Comparison of ENCODE assay signal across 28 cellular contexts in genomic region chr18:65081786-65082185, GRCh38.
"Had no signal": no experiment of that assay in that cellular context is flagged by ENCODE, and none has a peak within 500 bp of the region (broad histone marks: within the 10 kb centered on the region; RNA-seq: fewer than 3 reads in every experiment).

No MANE protein-coding gene starts in this region.

- H3K27me3 ChIP-seq: stomach, suprapubic skin, testis, thyroid gland, tibial artery, tibial nerve, transverse colon, upper lobe of left lung, upper lobe of right lung, uterus, vagina had no signal

- H3K27ac Mint-ChIP-seq: stimulated activated effector memory CD8-positive, alpha-beta T cell treated with anti-CD3 and anti-CD28 coated beads, Interleukin-12 subunit alpha, Interleukin-12 subunit beta, amount 100 ng/mL, for 72 hours; stimulated activated memory B cell treated with anti-CD40 and anti-IgM and Interleukin-4, amounts not matched to agents 10 μg/mL and 1 μg/mL and 100 μg/mL, for 72 hours; stimulated activated naive B cell treated with anti-CD40 and anti-IgM and Interleukin-4, amounts not matched to agents 10 μg/mL and 1 μg/mL and 100 μg/mL, for 72 hours; stimulated activated naive CD8-positive, alpha-beta T cell treated with anti-CD3 and anti-CD28 coated beads, Interleukin-15, amount 100 ng/mL, for 72 hours; stimulated activated naive CD8-positive, alpha-beta T cell treated with anti-CD3 and anti-CD28 coated beads, Interleukin-15, Interleukin-2, amounts not matched to agents 100 ng/mL and 50 ng/mL, for 24 hours; type B pancreatic cell had no signal

- H3K4me3 Mint-ChIP-seq: stimulated activated effector memory CD8-positive, alpha-beta T cell treated with anti-CD3 and anti-CD28 coated beads, Interleukin-12 subunit alpha, Interleukin-12 subunit beta, amount 100 ng/mL, for 72 hours; stimulated activated memory B cell treated with anti-CD40 and anti-IgM and Interleukin-4, amounts not matched to agents 10 μg/mL and 1 μg/mL and 100 μg/mL, for 72 hours; stimulated activated naive B cell treated with anti-CD40 and anti-IgM and Interleukin-4, amounts not matched to agents 10 μg/mL and 1 μg/mL and 100 μg/mL, for 72 hours; stimulated activated naive CD8-positive, alpha-beta T cell treated with anti-CD3 and anti-CD28 coated beads, Interleukin-15, amount 100 ng/mL, for 72 hours; stimulated activated naive CD8-positive, alpha-beta T cell treated with anti-CD3 and anti-CD28 coated beads, Interleukin-15, Interleukin-2, amounts not matched to agents 100 ng/mL and 50 ng/mL, for 24 hours; type B pancreatic cell had no signal

- H3K27ac ChIP-seq: stomach, suprapubic skin, testis, thoracic aorta, thyroid gland, tibial artery, tibial nerve, transverse colon, upper lobe of left lung, upper lobe of right lung, uterus, vagina had no signal

- H3K27me3 Mint-ChIP-seq: stimulated activated memory B cell treated with anti-CD40 and anti-IgM and Interleukin-4, amounts not matched to agents 10 μg/mL and 1 μg/mL and 100 μg/mL, for 72 hours; stimulated activated naive B cell treated with anti-CD40 and anti-IgM and Interleukin-4, amounts not matched to agents 10 μg/mL and 1 μg/mL and 100 μg/mL, for 72 hours; stimulated activated naive CD8-positive, alpha-beta T cell treated with anti-CD3 and anti-CD28 coated beads, Interleukin-15, amount 100 ng/mL, for 72 hours; stimulated activated naive CD8-positive, alpha-beta T cell treated with anti-CD3 and anti-CD28 coated beads, Interleukin-15, Interleukin-2, amounts not matched to agents 100 ng/mL and 50 ng/mL, for 24 hours; type B pancreatic cell had no signal

- DNase-seq: stimulated activated CD4-positive, alpha-beta T cell treated with anti-CD3 and anti-CD28 coated beads, Interleukin-2, amount 100 ng/mL, for 48 hours; stimulated activated CD4-positive, alpha-beta T cell treated with anti-CD3 and anti-CD28 coated beads, Interleukin-4, amount 100 ng/mL, for 1 hour; stimulated activated CD4-positive, alpha-beta T cell treated with anti-CD3 and anti-CD28 coated beads, Interleukin-4, amount 100 ng/mL, for 24 hours; stimulated activated CD4-positive, alpha-beta T cell treated with anti-CD3 and anti-CD28 coated beads, Interleukin-4, amount 100 ng/mL, for 4 hours; stimulated activated CD8-positive, alpha-beta memory T cell treated with anti-CD3 and anti-CD28 coated beads, Interleukin-4, amount 100 ng/mL, for 48 hours; stimulated activated naive B cell treated with anti-CD40 and anti-IgM and Interleukin-4, amounts not matched to agents 10 μg/mL and 1 μg/mL and 100 μg/mL, for 72 hours; stimulated activated naive CD4-positive, alpha-beta T cell; stimulated activated naive CD4-positive, alpha-beta T cell treated with Interleukin-2 at 50 U/mL for 16 hours; stimulated activated naive CD8-positive, alpha-beta T cell treated with anti-CD3 and anti-CD28 coated beads, Interleukin-15, amount 100 ng/mL, for 72 hours; stimulated activated naive CD8-positive, alpha-beta T cell treated with anti-CD3 and anti-CD28 coated beads, Interleukin-15, Interleukin-2, amounts not matched to agents 100 U/mL and 50 U/mL, for 24 hours; stomach; substantia nigra; testis; thyroid gland; tibial artery; transverse colon; trophoblast cell; upper lobe of left lung; upper lobe of right lung; uterus had no signal

- H3K4me1 Mint-ChIP-seq: stimulated activated effector memory CD8-positive, alpha-beta T cell treated with anti-CD3 and anti-CD28 coated beads, Interleukin-12 subunit alpha, Interleukin-12 subunit beta, amount 100 ng/mL, for 72 hours; stimulated activated memory B cell treated with anti-CD40 and anti-IgM and Interleukin-4, amounts not matched to agents 10 μg/mL and 1 μg/mL and 100 μg/mL, for 72 hours; stimulated activated naive B cell treated with anti-CD40 and anti-IgM and Interleukin-4, amounts not matched to agents 10 μg/mL and 1 μg/mL and 100 μg/mL, for 72 hours; stimulated activated naive CD8-positive, alpha-beta T cell treated with anti-CD3 and anti-CD28 coated beads, Interleukin-15, amount 100 ng/mL, for 72 hours had no signal

- H3K9me3 ChIP-seq: stomach, suprapubic skin, testis, thoracic aorta, thyroid gland, tibial artery, tibial nerve, transverse colon, upper lobe of left lung, upper lobe of right lung, uterus, vagina had no signal

- H3K36me3 Mint-ChIP-seq: stimulated activated effector memory CD8-positive, alpha-beta T cell treated with anti-CD3 and anti-CD28 coated beads, Interleukin-12 subunit alpha, Interleukin-12 subunit beta, amount 100 ng/mL, for 72 hours; stimulated activated memory B cell treated with anti-CD40 and anti-IgM and Interleukin-4, amounts not matched to agents 10 μg/mL and 1 μg/mL and 100 μg/mL, for 72 hours; stimulated activated naive B cell treated with anti-CD40 and anti-IgM and Interleukin-4, amounts not matched to agents 10 μg/mL and 1 μg/mL and 100 μg/mL, for 72 hours; type B pancreatic cell had no signal

- H3K36me3 ChIP-seq: stomach, suprapubic skin, thoracic aorta, thyroid gland, tibial artery, tibial nerve, transverse colon, upper lobe of left lung, upper lobe of right lung, uterus, vagina had no signal

- H3K4me1 ChIP-seq: stomach, suprapubic skin, testis, thyroid gland, tibial artery, tibial nerve, transverse colon, upper lobe of left lung, upper lobe of right lung, uterus, vagina had no signal

- H3K9me3 Mint-ChIP-seq: stimulated activated memory B cell treated with anti-CD40 and anti-IgM and Interleukin-4, amounts not matched to agents 10 μg/mL and 1 μg/mL and 100 μg/mL, for 72 hours; stimulated activated naive B cell treated with anti-CD40 and anti-IgM and Interleukin-4, amounts not matched to agents 10 μg/mL and 1 μg/mL and 100 μg/mL, for 72 hours; type B pancreatic cell had no signal

- ATAC-seq: stimulated activated effector memory CD8-positive, alpha-beta T cell treated with anti-CD3 and anti-CD28 coated beads, Interleukin-12 subunit alpha, Interleukin-12 subunit beta, amount 100 ng/mL, for 72 hours; stimulated activated memory B cell treated with anti-CD40 and anti-IgM and Interleukin-4, amounts not matched to agents 10 μg/mL and 1 μg/mL and 100 μg/mL, for 72 hours; stimulated activated naive B cell treated with anti-CD40 and anti-IgM and Interleukin-4, amounts not matched to agents 10 μg/mL and 1 μg/mL and 100 μg/mL, for 72 hours; stimulated activated naive CD8-positive, alpha-beta T cell treated with anti-CD3 and anti-CD28 coated beads, Interleukin-15, amount 100 ng/mL, for 72 hours; stimulated activated naive CD8-positive, alpha-beta T cell treated with anti-CD3 and anti-CD28 coated beads, Interleukin-15, Interleukin-2, amounts not matched to agents 100 U/mL and 50 U/mL, for 24 hours; upper lobe of right lung had no signal

- H3K4me3 ChIP-seq: stomach, suprapubic skin, testis, thoracic aorta, thyroid gland, tibial artery, tibial nerve, transverse colon, upper lobe of left lung, upper lobe of right lung, uterus, vagina had no signal
